Comparison of ENCODE assay signal across 14 cellular contexts in the genomic region with DNA sequence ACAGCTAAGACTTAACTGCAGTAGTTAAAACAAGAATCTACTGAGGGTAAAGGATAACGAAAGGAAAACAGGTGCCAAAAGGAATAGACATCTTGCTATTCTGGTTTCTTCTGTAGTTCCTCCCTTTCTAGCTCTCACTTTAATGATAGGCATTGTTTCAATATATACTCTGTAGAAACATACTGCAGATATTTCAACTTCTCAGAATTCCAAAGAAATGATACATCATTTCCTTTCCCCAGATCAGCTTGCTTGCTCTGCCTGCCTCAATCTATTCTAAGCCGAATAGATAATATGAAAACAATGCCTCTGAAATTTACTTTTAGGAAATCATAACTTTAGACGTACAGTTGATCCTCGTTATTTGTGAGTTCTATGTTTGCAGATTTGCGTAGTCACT. TPM values are rescaled to one million over a fixed set of nuclear protein-coding genes. Genes with fewer than 3 reads are reported as not detected.
DNase-seq lines count a peak whose midpoint lies in the region; TF ChIP-seq lines count a peak whose summit lies in the region.
"Had no signal": no experiment of that assay in that cellular context is flagged by ENCODE, and none has a peak within 500 bp of the region (broad histone marks: within the 10 kb centered on the region; RNA-seq: fewer than 3 reads in every experiment).

No MANE protein-coding gene starts in this region.

- H3K4me3 ChIP-seq in ACC112 (ENCODE audit: low read depth, low read length), result no peak overlapping the region
- H3K4me3 ChIP-seq in foreskin fibroblast (ENCODE audit: low read depth in 1 of 2, low read length in 2 of 2), result no peak overlapping the region
- H3K4me3 ChIP-seq: esophagus squamous epithelium, skin epidermis had no signal

- no peak for TF ChIP-seq CTCF in foreskin fibroblast (IDR thresholded peaks at IDR 0.05; ENCODE audit: low read depth, low read length)

- H3K79me2 ChIP-seq in ACC112 (ENCODE audit: control insufficient read depth, insufficient read depth, low read length, unreplicated experiment), result no peaks in the 10 kb centered on the region

- H3K36me3 ChIP-seq in ACC112 (ENCODE audit: insufficient read depth, low read length), result peaks cover 16% of the 10 kb centered on the region

- H3K4me1 ChIP-seq in ACC112 (ENCODE audit: control insufficient read depth, insufficient read depth, low read length, unreplicated experiment), result peaks cover 58% of the 10 kb centered on the region
- H3K4me1 ChIP-seq: esophagus squamous epithelium had no signal

- no peaks in the 10 kb centered on the region for H3K27me3 ChIP-seq in ACC112 (ENCODE audit: insufficient read depth, low read length)
- H3K27me3 ChIP-seq: esophagus squamous epithelium, neutrophil had no signal

- DNase-seq in HT1080 (ENCODE audit: low read depth) (peak; percentile 75), astrocyte of the hippocampus (ENCODE audit: low read depth, low spot score) (peak; percentile 28), foreskin fibroblast (peak; percentile 35 to 66), NCI-H748 (lab: John Stamatoyannopoulos, UW; ENCODE audit: unreplicated experiment) (no peak), HUDEP-2 (lab: John Stamatoyannopoulos, UW; ENCODE audit: unreplicated experiment in 76 of 76) (no peak), SKM-1 (lab: John Stamatoyannopoulos, UW; ENCODE audit: unreplicated experiment) (no peak)
- DNase-seq in stimulated activated naive CD4-positive, alpha-beta T cell (lab: John Stamatoyannopoulos, UW), result no peak
- DNase-seq: activated naive CD4-positive, alpha-beta T cell treated with anti-CD3 and anti-CD28 coated beads, Interleukin-2, amount 50 U/mL, for 16 hours; esophagus squamous epithelium; stimulated activated naive CD8-positive, alpha-beta T cell treated with anti-CD3 and anti-CD28 coated beads, Interleukin-15, amount 100 ng/mL, for 72 hours; T-cell had no signal

- no peak overlapping the region for H2AFZ ChIP-seq in ACC112 (ENCODE audit: low read length, unreplicated experiment)

- peak overlapping the region; percentile 69 for H3K27ac ChIP-seq in ACC112 (ENCODE audit: low read depth, low read length)
- H3K27ac ChIP-seq: esophagus squamous epithelium, neutrophil, skin epidermis had no signal

RNA-seq across cellular contexts. Expression of a gene that starts 46.3 kb away (rescaled TPM):
- total RNA-seq in HT1080 (2014; rRNA removed; shearing (Covaris generic)), result 45.2 and 57.6 TPM in 2 replicates
- polyA plus RNA-seq in HT1080 (2015; cell fraction: cytosol; rRNA removed), result 45.8 and 57.1 TPM in 2 replicates
- 101 and 109 TPM in 2 replicates for polyA plus RNA-seq in HT1080 (2015; cell fraction: nucleus; rRNA removed)

Comparison
In these comparisons a context has a peak if more than half of its experiments do, and no peak if none do; other contexts are left out.
1. DNase-seq: peak in HT1080 (single experiment), astrocyte of the hippocampus (single experiment) and foreskin fibroblast (2 of 2); none in NCI-H748 (single experiment), HUDEP-2 (0 of 76), SKM-1 (single experiment) and stimulated activated naive CD4-positive, alpha-beta T cell (0 of 6).